Comparison of ENCODE assay signal across 12 cellular contexts in genomic region chr12:10366875-10367274, GRCh38. TPM values are rescaled to one million over a fixed set of nuclear protein-coding genes. Genes with fewer than 3 reads are reported as not detected.
DNase-seq lines count a peak whose midpoint lies in the region; ATAC-seq, FAIRE-seq and TF ChIP-seq lines count a peak whose summit lies in the region.
"Had no signal": no experiment of that assay in that cellular context is flagged by ENCODE, and none has a peak within 500 bp of the region (broad histone marks: within the 10 kb centered on the region; RNA-seq: fewer than 3 reads in every experiment).

No MANE protein-coding gene starts in this region.

- DNase-seq in Ammon's horn (ENCODE audit: low spot score) (peak; percentile 63), LHCN-M2 (ENCODE audit: low read depth) (peak; percentile 80), adrenal gland (no peak), lower lobe of right lung (no peak), HuH-7.5 (ENCODE audit: low spot score) (no peak), H54 (ENCODE audit: insufficient read length, low spot score) (no peak)
- no peak for DNase-seq in activated T-cell treated with anti-CD3 and anti-CD28 coated beads, Interleukin-2, amount 50 U/mL, for 1 hour

- intact Hi-C loops in adrenal gland (cut with DNase I) (no loop called here), lower lobe of right lung (cut with DNase I) (no loop called here)

- FAIRE-seq in H54 (lab: Jason Lieb, UNC), result no peak
- FAIRE-seq: colon, GM18507 had no signal

- H3K27ac ChIP-seq in adrenal gland, result peak overlapping the region in 3 of 5 donors; percentile 93 to 99 (median 97)
- peak overlapping the region; percentile 90 for H3K27ac ChIP-seq in lower lobe of right lung

- peak in 1 of 2 donors; percentile 24 for ATAC-seq in lower lobe of right lung
- no peak for ATAC-seq in GM21528 (IDR thresholded peaks at IDR 0.05; ENCODE audit: low FRiP score, unreplicated experiment)

- no peak overlapping the region for H3K4me3 ChIP-seq in adrenal gland
- H3K4me3 ChIP-seq in lower lobe of right lung, result no peak overlapping the region
- H3K4me3 ChIP-seq: skin epidermis had no signal

- H3K27me3 ChIP-seq in adrenal gland (no peaks in the 10 kb centered on the region), lower lobe of right lung (ENCODE audit: low read depth) (no peaks in the 10 kb centered on the region)

- H3K36me3 ChIP-seq in adrenal gland (replicated peaks in 1 of 2) (no peaks in the 10 kb centered on the region), lower lobe of right lung (no peaks in the 10 kb centered on the region)

- H3K4me1 ChIP-seq in adrenal gland (replicated peaks in 1 of 2), result peaks cover 22 to 44% of the 10 kb centered on the region in 2 donors
- peaks cover 26% of the 10 kb centered on the region for H3K4me1 ChIP-seq in lower lobe of right lung

- H3K9me3 ChIP-seq in adrenal gland (replicated peaks in 1 of 3) (no peaks in the 10 kb centered on the region), lower lobe of right lung (no peaks in the 10 kb centered on the region)

- TF ChIP-seq CTCF in adrenal gland (IDR thresholded peaks at IDR 0.05) (peak in 1 of 6 experiments; percentile 11), lower lobe of right lung (IDR thresholded peaks at IDR 0.05) (no peak)

- TF ChIP-seq POLR2A in adrenal gland (IDR thresholded peaks at IDR 0.05), result no peak
- TF ChIP-seq POLR2A in H54 (IDR thresholded peaks at IDR 0.05; ENCODE audit: low read depth, low read length), result no peak

RNA-seq across cellular contexts. Expression of gene KLRK1, which starts 23.0 kb away (rescaled TPM):
- total RNA-seq in LHCN-M2 (2014; rRNA removed) (0.26 and 0.40 TPM in 2 replicates), adrenal gland (1 to 10 TPM in 3 of 8 donors, under 1 TPM in 3, not detected in 2; 0.25 to 5.2 (median 1.0) TPM), lower lobe of right lung (7.5 TPM)
- 0.05 TPM for polyA plus RNA-seq in LHCN-M2 (2012)
- polyA plus RNA-seq in adrenal gland, result 1 to 10 TPM; 1.5 to 2.4 (median 2.4) TPM

RNA-seq across cellular contexts. Expression of gene KLRC4, which starts 42.7 kb away (rescaled TPM):
- total RNA-seq in LHCN-M2 (2014; rRNA removed) (not detected in 2 replicates), adrenal gland (not detected), lower lobe of right lung (not detected)
- polyA plus RNA-seq in LHCN-M2 (2012), result not detected
- under 1 TPM in 1 of 3 donors, not detected in 2; 0.22 TPM for polyA plus RNA-seq in adrenal gland
- polyA plus RNA-seq: IgD-negative memory B cell had no signal

RNA-seq across cellular contexts. Expression of gene KLRC3, which starts 53.5 kb away (rescaled TPM):
- total RNA-seq in LHCN-M2 (2014; rRNA removed) (0.63 TPM in 1 of 2 replicates, not detected in the other), adrenal gland (not detected), lower lobe of right lung (not detected)
- polyA plus RNA-seq in LHCN-M2 (2012), result not detected
- polyA plus RNA-seq in adrenal gland, result under 1 TPM in 1 of 3 donors, not detected in 2; 0.26 TPM
- polyA plus RNA-seq: IgD-negative memory B cell had no signal

RNA-seq across cellular contexts. Expression of gene KLRD1, which starts 59.2 kb away (rescaled TPM):
- total RNA-seq in LHCN-M2 (2014; rRNA removed), result not detected in 2 replicates
- not detected for polyA plus RNA-seq in LHCN-M2 (2012)
- 1 to 10 TPM in 3 of 8 donors, under 1 TPM in 5; 0.12 to 3.1 (median 0.68) TPM for total RNA-seq in adrenal gland
- 1 to 10 TPM in 1 of 3 donors, under 1 TPM in 2; 0.10 to 1.1 (median 0.16) TPM for polyA plus RNA-seq in adrenal gland
- total RNA-seq in lower lobe of right lung, result 13.6 TPM

Comparison
In these comparisons a context has a peak if more than half of its experiments do, and no peak if none do; other contexts are left out.
1. DNase-seq: peak in Ammon's horn (single experiment) and LHCN-M2 (single experiment); none in adrenal gland (0 of 7), lower lobe of right lung (single experiment), activated T-cell treated with anti-CD3 and anti-CD28 coated beads, Interleukin-2, amount 50 U/mL, for 1 hour (single experiment), HuH-7.5 (single experiment) and H54 (single experiment).